Comparison of ENCODE assay signal across 8 cellular contexts in the genomic region with DNA sequence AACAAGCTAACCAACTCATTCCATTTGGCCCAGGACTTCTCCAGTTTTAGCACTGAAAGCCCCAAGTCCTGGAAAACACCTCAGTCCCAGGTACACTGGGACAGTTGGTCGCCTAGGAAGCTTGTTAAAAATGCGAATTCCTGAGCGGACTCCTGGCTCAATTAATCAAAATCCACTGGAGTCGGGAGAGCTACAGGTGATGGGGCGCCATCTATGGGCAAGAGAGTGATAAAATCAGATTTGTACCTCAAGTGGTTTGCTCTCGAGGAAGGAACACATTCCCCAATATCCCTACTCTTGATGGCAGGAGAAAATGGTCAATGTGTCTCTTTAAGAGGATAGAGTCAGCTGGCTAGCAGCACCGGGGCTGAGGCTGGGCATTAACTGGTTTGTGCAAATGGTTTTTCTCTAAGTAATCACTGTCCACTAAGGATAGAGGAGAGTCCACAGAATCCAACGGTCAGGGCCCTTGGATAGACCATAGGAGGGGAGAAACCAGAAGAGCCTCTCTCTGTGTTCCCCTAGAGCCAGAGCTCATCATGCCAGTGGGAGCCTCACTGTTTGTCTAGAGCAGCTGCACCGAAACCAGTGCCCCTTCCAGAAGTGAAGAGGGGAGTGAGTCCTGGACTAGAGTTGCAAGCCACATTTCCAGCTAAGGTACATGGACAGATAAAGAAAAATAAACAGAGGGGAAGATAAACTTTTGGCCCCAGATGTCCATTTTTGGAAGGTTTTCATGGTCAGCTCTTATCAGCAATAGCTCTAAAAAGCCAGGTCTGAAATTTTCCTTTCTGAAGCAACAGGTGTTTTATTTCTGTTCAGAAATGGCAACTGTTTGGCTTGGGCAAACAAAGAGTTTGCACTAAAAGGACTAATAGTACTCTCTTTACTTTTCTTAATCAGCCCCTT.
DNase-seq lines count a peak whose midpoint lies in the region; TF ChIP-seq lines count a peak whose summit lies in the region.
"Had no signal": no experiment of that assay in that cellular context is flagged by ENCODE, and none has a peak within 500 bp of the region (broad histone marks: within the 10 kb centered on the region; RNA-seq: fewer than 3 reads in every experiment).

No MANE protein-coding gene starts in this region.

- no peak overlapping the region for H3K27ac Mint-ChIP-seq in MCF 10A (ENCODE audit: low read depth, unreplicated experiment)
- H3K27ac Mint-ChIP-seq: dendritic cell treated with granulocyte-macrophage colony-stimulating factor and Interleukin-4, amounts not matched to agents 40 ng/mL and 50 ng/mL, for 4 days had no signal

- CTCF ChIA-PET in MCF 10A (lab: Yijun Ruan, JAX) = interaction anchor here (0.6 to 10.7 kb wide), 66 partner anchors 9 to 685 kb away, joined by 3 to 395 read pairs (median 4); partner anchors contain the start of gene TENT5C

- WGBS in spleen, 5 donors = 18 to 22% (median 19%) methylated on average over 8 to 9 of the region's 9 CpGs

- H3K9me3 Mint-ChIP-seq in MCF 10A (ENCODE audit: unreplicated experiment) = no peaks in the 10 kb centered on the region
- H3K9me3 Mint-ChIP-seq: dendritic cell treated with granulocyte-macrophage colony-stimulating factor and Interleukin-4, amounts not matched to agents 40 ng/mL and 50 ng/mL, for 4 days had no signal

- no peak overlapping the region for H3K27ac ChIP-seq in spleen

- no peak overlapping the region for H3K4me3 ChIP-seq in GM06990 (replicated peaks; ENCODE audit: low read depth, low read length)
- H3K4me3 ChIP-seq in spleen = no peak overlapping the region

- H3K4me3 Mint-ChIP-seq in MCF 10A (ENCODE audit: unreplicated experiment) = no peak overlapping the region
- H3K4me3 Mint-ChIP-seq: dendritic cell treated with granulocyte-macrophage colony-stimulating factor and Interleukin-4, amounts not matched to agents 40 ng/mL and 50 ng/mL, for 4 days had no signal

- POLR2A ChIA-PET in MCF 10A (lab: Yijun Ruan, JAX) = interaction anchor here (0.8 to 1.5 kb wide), 8 partner anchors 13 to 247 kb away, joined by 3 to 12 read pairs (median 3); no protein-coding TSS in a partner anchor

- H3K36me3 ChIP-seq in GM06990 (ENCODE audit: control insufficient read depth, insufficient read depth, low read length) (no peaks in the 10 kb centered on the region), spleen (no peaks in the 10 kb centered on the region)

- H3K36me3 Mint-ChIP-seq in MCF 10A (ENCODE audit: insufficient read depth, unreplicated experiment) = no peaks in the 10 kb centered on the region

- H3K4me1 Mint-ChIP-seq in MCF 10A (ENCODE audit: insufficient read depth, unreplicated experiment) = peaks cover 17% of the 10 kb centered on the region

- TF ChIP-seq CTCF in GM06990 (IDR thresholded peaks at IDR 0.05; ENCODE audit: insufficient read depth, low read length, poor library complexity, severe bottlenecking) (peak; percentile 78), MCF 10A (IDR thresholded peaks at IDR 0.05; ENCODE audit: unreplicated experiment) (peak; percentile 74), spleen (IDR thresholded peaks at IDR 0.05 in 8 of 11, conservative IDR thresholded peaks at IDR 0.05 in 3 of 11) (peak in 10 of 11 experiments; percentile 28 to 71 (median 65))

- intact Hi-C loops in MCF 10A (cut with micrococcal nuclease) (loop anchor here (1.0 to 5.0 kb wide), 3 partner anchors 219 to 687 kb away; no protein-coding TSS in a partner anchor), spleen (cut with DNase I; ENCODE audit: low total_unique reads) (loop anchor here (10.0 kb wide), 1 partner anchor 690 kb away; the partner anchor contains the start of gene TTF2)

- no peaks in the 10 kb centered on the region for H3K9me3 ChIP-seq in spleen

- DNase-seq in GM06990 (ENCODE audit: extremely low read depth, insufficient read length) = no peak
- peak; percentile 53 for DNase-seq in NCI-H1092 treated with DMSO at 0.1 percent for 48 hours (lab: John Stamatoyannopoulos, UW)
- DNase-seq in T follicular helper cell (ENCODE audit: low read depth) = peak; percentile 21
- DNase-seq in MCF 10A (ENCODE audit: unreplicated experiment) = peak; percentile 83
- DNase-seq in inferior parietal cortex (ENCODE audit: extremely low spot score) = peak; percentile 82
- no peak for DNase-seq in spleen
- no peak for DNase-seq in cortex of kidney (lab: John Stamatoyannopoulos, UW)

- BruUV-seq in MCF 10A (replicated peaks; lab: Mats Ljungman, UMichigan) = no TSS peak

- H3K27me3 ChIP-seq in GM06990 (replicated peaks; ENCODE audit: control insufficient read depth, insufficient read depth, low read length) (no peaks in the 10 kb centered on the region), spleen (replicated peaks in 1 of 7) (peaks cover 0 to 17% (median 4%) of the 10 kb centered on the region in 7 donors)

- no peak for TF ChIP-seq POLR2A in spleen (IDR thresholded peaks at IDR 0.05)

- H3K27me3 Mint-ChIP-seq in MCF 10A (ENCODE audit: insufficient read depth, unreplicated experiment) = no peaks in the 10 kb centered on the region

- peaks cover 0 to 21% (median 14%) of the 10 kb centered on the region in 6 donors for H3K4me1 ChIP-seq in spleen

Comparison
In these comparisons a context has a peak if more than half of its experiments do, and no peak if none do; other contexts are left out.
1. DNase-seq: peak in NCI-H1092 treated with DMSO at 0.1 percent for 48 hours (single experiment), T follicular helper cell (single experiment), MCF 10A (single experiment) and inferior parietal cortex (single experiment); none in GM06990 (single experiment), spleen (single experiment) and cortex of kidney (single experiment).
2. Peak in every context shown above with its lines, with median percentiles within 50 percentile points of each other: CTCF ChIP-seq.